13 cellular contexts compared by ENCODE assay signal in the genomic region with DNA sequence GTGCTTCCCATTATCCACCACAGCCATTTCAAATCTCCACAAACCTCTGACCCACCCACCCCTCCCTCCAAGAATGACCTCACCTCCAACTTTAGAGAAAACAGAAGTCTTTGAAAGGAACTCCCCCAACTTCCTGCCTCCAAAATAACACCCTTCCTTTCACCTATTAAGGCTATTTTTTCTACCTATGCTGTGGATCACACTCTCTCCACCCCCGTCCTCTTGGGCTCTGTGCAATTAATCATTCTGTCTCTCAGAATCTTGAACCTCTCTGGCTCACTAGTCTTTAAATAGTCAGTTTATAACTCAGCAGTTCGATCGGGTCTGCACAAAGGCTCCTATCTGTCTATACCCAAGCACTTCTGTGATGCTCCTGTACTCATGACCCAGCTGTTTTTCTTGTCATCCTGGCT. TPM values are rescaled to one million over a fixed set of nuclear protein-coding genes. Genes with fewer than 3 reads are reported as not detected.
A peak's percentile ranks its signal among the peaks of the same experiment; 100 is the strongest.
DNase-seq lines count a peak whose midpoint lies in the region; ATAC-seq and TF ChIP-seq lines count a peak whose summit lies in the region.
"Had no signal": no experiment of that assay in that cellular context is flagged by ENCODE, and none has a peak within 500 bp of the region (broad histone marks: within the 10 kb centered on the region; RNA-seq: fewer than 3 reads in every experiment).

No MANE protein-coding gene starts in this region.

- no peaks in the 10 kb centered on the region for H3K9me3 ChIP-seq in HUES6 (ENCODE audit: control insufficient read depth, insufficient read depth, low read depth, low read length)

- no peaks in the 10 kb centered on the region for H3K9me3 Mint-ChIP-seq in activated CD8-positive, alpha-beta memory T cell treated with anti-CD3 and anti-CD28 coated beads, Interleukin-2, amount 10 ng/mL, durations not matched to agents 7 days and 5 days (ENCODE audit: low read depth)
- no peaks in the 10 kb centered on the region for H3K9me3 Mint-ChIP-seq in activated naive CD4-positive, alpha-beta T cell treated with anti-CD3 and anti-CD28 coated beads, Interleukin-2, amount 50 U/mL, for 72 hours
- H3K9me3 Mint-ChIP-seq in nephron progenitor cell, result peaks cover 3% of the 10 kb centered on the region

- no peak overlapping the region; the same call in 1 of the 2 replicates for H3K27ac ChIP-seq in HUES6 (ENCODE audit: low read depth, low read length)

- no peaks in the 10 kb centered on the region for H3K27me3 ChIP-seq in HUES6 (ENCODE audit: control insufficient read depth, insufficient read depth, low read length)

- H3K4me3 Mint-ChIP-seq in activated CD8-positive, alpha-beta memory T cell treated with anti-CD3 and anti-CD28 coated beads, Interleukin-2, amount 10 ng/mL, durations not matched to agents 7 days and 5 days, result no peak overlapping the region
- no peak overlapping the region for H3K4me3 Mint-ChIP-seq in nephron progenitor cell

- no peaks in the 10 kb centered on the region for H3K36me3 Mint-ChIP-seq in activated CD8-positive, alpha-beta memory T cell treated with anti-CD3 and anti-CD28 coated beads, Interleukin-2, amount 10 ng/mL, durations not matched to agents 7 days and 5 days
- no peaks in the 10 kb centered on the region for H3K36me3 Mint-ChIP-seq in activated naive CD4-positive, alpha-beta T cell treated with anti-CD3 and anti-CD28 coated beads, Interleukin-2, amount 50 U/mL, for 72 hours
- no peaks in the 10 kb centered on the region for H3K36me3 Mint-ChIP-seq in nephron progenitor cell (ENCODE audit: low read depth)

- CTCF ChIA-PET in activated CD8-positive, alpha-beta memory T cell treated with anti-CD3 and anti-CD28 coated beads, Interleukin-2, amount 10 ng/mL, durations not matched to agents 7 days and 5 days (lab: Charles Lee), result interaction anchor here (0.5 kb wide), 1 partner anchor 652 kb away, joined by 3 read pairs; no protein-coding TSS in a partner anchor

- H3K4me3 ChIP-seq in HUES6 (ENCODE audit: low read depth, low read length), result no peak overlapping the region

- H3K27me3 Mint-ChIP-seq in activated CD8-positive, alpha-beta memory T cell treated with anti-CD3 and anti-CD28 coated beads, Interleukin-2, amount 10 ng/mL, durations not matched to agents 7 days and 5 days, result no peaks in the 10 kb centered on the region
- peaks cover 12% of the 10 kb centered on the region for H3K27me3 Mint-ChIP-seq in nephron progenitor cell (ENCODE audit: low read depth, poor library complexity)

- ATAC-seq in activated CD8-positive, alpha-beta memory T cell treated with anti-CD3 and anti-CD28 coated beads, Interleukin-2, amount 10 ng/mL, durations not matched to agents 7 days and 5 days, result no peak
- peak; percentile 76 to 78 for ATAC-seq in activated naive CD4-positive, alpha-beta T cell treated with anti-CD3 and anti-CD28 coated beads, Interleukin-2, amount 50 U/mL, for 72 hours
- ATAC-seq in Right ventricle myocardium inferior (no peak), GM18868 (IDR thresholded peaks at IDR 0.05; ENCODE audit: unreplicated experiment) (no peak)
- ATAC-seq: HCT116 had no signal

- 0 out of 2 replicates have a peak, but pooled peaks cover 3% of the 10 kb centered on the region for H3K4me1 ChIP-seq in HUES6 (ENCODE audit: control insufficient read depth, insufficient read depth, low read length)

- H3K27ac Mint-ChIP-seq in activated CD8-positive, alpha-beta memory T cell treated with anti-CD3 and anti-CD28 coated beads, Interleukin-2, amount 10 ng/mL, durations not matched to agents 7 days and 5 days, result peak overlapping the region; percentile 14
- H3K27ac Mint-ChIP-seq in activated naive CD4-positive, alpha-beta T cell treated with anti-CD3 and anti-CD28 coated beads, Interleukin-2, amount 50 U/mL, for 72 hours, result peak overlapping the region; percentile 26 to 60
- peak overlapping the region; percentile 50 for H3K27ac Mint-ChIP-seq in nephron progenitor cell

- peak overlapping the region; percentile 18 for H3K9ac ChIP-seq in HUES6 (ENCODE audit: low read length)

- no peak for TF ChIP-seq CTCF in nephron progenitor cell (IDR thresholded peaks at IDR 0.05)

- intact Hi-C loops in Right ventricle myocardium inferior (cut with DNase I), result no loop called here

- peaks cover 6% of the 10 kb centered on the region for H3K4me1 Mint-ChIP-seq in activated CD8-positive, alpha-beta memory T cell treated with anti-CD3 and anti-CD28 coated beads, Interleukin-2, amount 10 ng/mL, durations not matched to agents 7 days and 5 days
- peaks cover 10% of the 10 kb centered on the region for H3K4me1 Mint-ChIP-seq in nephron progenitor cell

- no peak for DNase-seq in activated CD8-positive, alpha-beta memory T cell treated with anti-CD3 and anti-CD28 coated beads, Interleukin-2, amount 10 ng/mL, durations not matched to agents 7 days and 5 days
- no peak for DNase-seq in activated CD8-positive, alpha-beta memory T cell treated with anti-CD3 and anti-CD28 coated beads, Interleukin-2, amount 50 U/mL, for 4 hours
- no peak for DNase-seq in activated naive CD4-positive, alpha-beta T cell treated with anti-CD3 and anti-CD28 coated beads, Interleukin-2, amount 50 U/mL, for 72 hours (ENCODE audit: low spot score in 2 of 2)
- DNase-seq in nephron progenitor cell (no peak), Right ventricle myocardium inferior (ENCODE audit: missing footprints) (no peak), NCI-H2227 treated with DMSO at 0.1 percent for 48 hours (lab: John Stamatoyannopoulos, UW) (no peak)
- DNase-seq: activated gamma-delta T cell treated with Interleukin-2 at 50 U/mL for 16 hours, NCI-H1417, NCI-H526, posterior cingulate gyrus had no signal

- no peaks in the 10 kb centered on the region for H3K36me3 ChIP-seq in HUES6 (ENCODE audit: control insufficient read depth, insufficient read depth, low read length)

RNA-seq across cellular contexts. Expression of gene XPO1, which starts 37.3 kb away (rescaled TPM):
- 100 to 1,000 TPM; 198 to 203 TPM for total RNA-seq in activated CD8-positive, alpha-beta memory T cell treated with anti-CD3 and anti-CD28 coated beads, Interleukin-2, amount 10 ng/mL, durations not matched to agents 7 days and 5 days
- 100 to 1,000 TPM; 208 to 300 TPM for total RNA-seq in activated naive CD4-positive, alpha-beta T cell treated with anti-CD3 and anti-CD28 coated beads, Interleukin-2, amount 50 U/mL, for 72 hours
- 66.4 TPM for total RNA-seq in Right ventricle myocardium inferior

Comparison
In these comparisons a context has a peak if more than half of its experiments do, and no peak if none do; other contexts are left out.
1. ATAC-seq: peak in activated naive CD4-positive, alpha-beta T cell treated with anti-CD3 and anti-CD28 coated beads, Interleukin-2, amount 50 U/mL, for 72 hours (2 of 2); none in activated CD8-positive, alpha-beta memory T cell treated with anti-CD3 and anti-CD28 coated beads, Interleukin-2, amount 10 ng/mL, durations not matched to agents 7 days and 5 days (single experiment), Right ventricle myocardium inferior (single experiment) and GM18868 (single experiment).
2. Peak in every context shown above with its lines, with median percentiles within 50 percentile points of each other: H3K27ac Mint-ChIP-seq.